Comparison of ENCODE assay signal across 15 cellular contexts in the genomic region with DNA sequence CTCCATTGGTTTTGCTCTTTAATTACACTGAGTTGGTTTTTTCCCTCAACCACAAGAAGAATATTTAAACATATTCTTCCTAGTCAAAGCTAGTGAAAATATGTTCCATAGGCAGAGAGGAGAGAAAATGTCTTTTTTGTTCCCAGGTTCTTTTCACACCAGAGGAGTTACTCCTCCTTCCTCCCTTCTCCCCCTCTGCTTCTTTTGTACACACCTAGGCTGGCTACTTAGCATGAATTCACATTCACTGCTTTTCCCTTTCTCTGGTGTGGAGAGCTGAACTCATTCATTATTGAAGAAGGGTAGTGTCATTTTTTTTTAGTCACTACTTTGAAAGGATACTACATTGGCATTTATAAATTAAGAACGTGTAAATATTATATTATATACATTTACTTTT. TPM values are rescaled to one million over a fixed set of nuclear protein-coding genes. Genes with fewer than 3 reads are reported as not detected.
DNase-seq lines count a peak whose midpoint lies in the region; ATAC-seq and TF ChIP-seq lines count a peak whose summit lies in the region.
"Had no signal": no experiment of that assay in that cellular context is flagged by ENCODE, and none has a peak within 500 bp of the region (broad histone marks: within the 10 kb centered on the region; RNA-seq: fewer than 3 reads in every experiment).

No MANE protein-coding gene starts in this region.

- no peak overlapping the region for H2AK5ac ChIP-seq in neuronal stem cell (ENCODE audit: low read depth, low read length)

- no peak overlapping the region for H4K8ac ChIP-seq in neuronal stem cell (ENCODE audit: low read depth, low read length)

- no peak overlapping the region for H3K4me3 Mint-ChIP-seq in WTC11
- H3K4me3 Mint-ChIP-seq: CD4-positive, alpha-beta memory T cell had no signal

- WGBS in neuronal stem cell (ENCODE audit: extremely low coverage in 2 of 2, insufficient read length in 2 of 2, insufficient replicate concordance in 1 of 2), 2 donors, result no CpG with 5 or more reads among the region's 1 CpG

- H3K4me3 ChIP-seq in HUES48 (ENCODE audit: low read depth, low read length) (no peak overlapping the region), neuronal stem cell (ENCODE audit: low read length in 2 of 2) (no peak overlapping the region)
- H3K4me3 ChIP-seq: A549, HAP-1 had no signal

- peaks cover 50% of the 10 kb centered on the region for H3K4me1 Mint-ChIP-seq in WTC11
- H3K4me1 Mint-ChIP-seq: CD4-positive, alpha-beta memory T cell had no signal

- H3K23ac ChIP-seq in neuronal stem cell (ENCODE audit: low read depth, low read length, poor library complexity), result no peak overlapping the region

- H3K9ac ChIP-seq in HUES48 (ENCODE audit: low read depth, low read length) (no peak overlapping the region), neuronal stem cell (ENCODE audit: low read depth, low read length, poor library complexity) (no peak overlapping the region)

- peaks cover 55% of the 10 kb centered on the region for H3K4me1 ChIP-seq in HUES48 (ENCODE audit: control insufficient read depth, insufficient read depth, low read length)
- H3K4me1 ChIP-seq in neuronal stem cell (ENCODE audit: control insufficient read depth in 2 of 2, insufficient read depth in 1 of 2, low read depth in 1 of 2, low read length in 2 of 2), result peaks cover under 1 to 4% of the 10 kb centered on the region in 2 donors
- H3K4me1 ChIP-seq: BE2C, HAP-1 had no signal

- CTCF ChIA-PET in WTC11 (lab: Charles Lee), result no interaction called here

- no peaks in the 10 kb centered on the region for H3K27me3 ChIP-seq in HUES48 (ENCODE audit: control insufficient read depth, insufficient read depth, low read length)
- no peaks in the 10 kb centered on the region for H3K27me3 ChIP-seq in neuronal stem cell (ENCODE audit: control insufficient read depth in 3 of 3, insufficient read depth in 3 of 3, low read depth in 1 of 3, low read length in 3 of 3)
- H3K27me3 ChIP-seq: BE2C had no signal

- H4K91ac ChIP-seq in neuronal stem cell (ENCODE audit: low read depth, low read length, poor library complexity), result no peak overlapping the region

- H3K27ac Mint-ChIP-seq in WTC11, result peak overlapping the region; percentile 81
- H3K27ac Mint-ChIP-seq: CD4-positive, alpha-beta memory T cell had no signal

- H3K9me3 ChIP-seq in HUES48 (ENCODE audit: control insufficient read depth, insufficient read depth, low read length) (no peaks in the 10 kb centered on the region), neuronal stem cell (replicated peaks in 1 of 2; ENCODE audit: control insufficient read depth in 2 of 2, insufficient read depth in 1 of 2, low read depth in 1 of 2, low read length in 2 of 2) (no peaks in the 10 kb centered on the region)
- H3K9me3 ChIP-seq: A549, BE2C, HAP-1 had no signal

- H3K36me3 ChIP-seq in HUES48 (ENCODE audit: control insufficient read depth, insufficient read depth, low read length), result no peaks in the 10 kb centered on the region
- H3K36me3 ChIP-seq in neuronal stem cell (replicated peaks in 1 of 2; ENCODE audit: control insufficient read depth in 2 of 2, insufficient read depth in 2 of 2, low read length in 2 of 2), result no peaks in the 10 kb centered on the region
- H3K36me3 ChIP-seq: BE2C, HAP-1 had no signal

- TF ChIP-seq CTCF in WTC11 (IDR thresholded peaks at IDR 0.05), result no peak
- no peak for TF ChIP-seq CTCF in GM10266 (IDR thresholded peaks at IDR 0.05; ENCODE audit: control insufficient read depth, insufficient read depth, low read depth, missing control alignments)

- H3K79me1 ChIP-seq in neuronal stem cell (ENCODE audit: low read depth, low read length), result no peaks in the 10 kb centered on the region

- DNase-seq in WTC11 (ENCODE audit: low spot score) (no peak), iPS DF 19.7 (ENCODE audit: low read depth, low spot score) (peak; percentile 15), neuronal stem cell (ENCODE audit: low spot score) (no peak), head of caudate nucleus (no peak), GM10266 (ENCODE audit: extremely low spot score) (no peak)
- DNase-seq: BE2C; CD4-positive, alpha-beta memory T cell; DMS153; DND-41; GDM1 had no signal

- H3K9me3 Mint-ChIP-seq in WTC11, result no peaks in the 10 kb centered on the region

- H3K27me3 Mint-ChIP-seq in WTC11 (ENCODE audit: low read depth), result no peaks in the 10 kb centered on the region

- no peak overlapping the region for H3K18ac ChIP-seq in neuronal stem cell (ENCODE audit: low read length)

- POLR2A ChIA-PET in WTC11 (lab: Charles Lee), result interaction anchor here (0.6 kb wide), 1 partner anchor 304 kb away, joined by 6 read pairs; no protein-coding TSS in a partner anchor

- H2BK12ac ChIP-seq in neuronal stem cell (ENCODE audit: low read length), result no peak overlapping the region

- H3K4ac ChIP-seq in neuronal stem cell (ENCODE audit: low read length), result no peak overlapping the region

- H3K14ac ChIP-seq in neuronal stem cell (ENCODE audit: low read length), result no peak overlapping the region

- H3K27ac ChIP-seq in HUES48 (ENCODE audit: low read depth, low read length) (peak overlapping the region; percentile 58), neuronal stem cell (replicated peaks; ENCODE audit: low read length) (no peak overlapping the region)
- H3K27ac ChIP-seq: A549, C4-2B had no signal

- intact Hi-C loops in head of caudate nucleus (cut with DNase I), result no loop called here

- no peak overlapping the region for H2BK120ac ChIP-seq in neuronal stem cell (ENCODE audit: low read depth, low read length)

- ATAC-seq in WTC11 (peak; percentile 75), GM18909 (IDR thresholded peaks at IDR 0.05; ENCODE audit: poor library complexity, unreplicated experiment) (no peak)
- ATAC-seq: A549 had no signal

- no peak overlapping the region for H2BK15ac ChIP-seq in neuronal stem cell (ENCODE audit: low read length)

- H3K36me3 Mint-ChIP-seq in WTC11, result no peaks in the 10 kb centered on the region
- H3K36me3 Mint-ChIP-seq: CD4-positive, alpha-beta memory T cell had no signal

- no peak overlapping the region for H2BK5ac ChIP-seq in neuronal stem cell (ENCODE audit: low read length)

- H3K4me2 ChIP-seq in neuronal stem cell (ENCODE audit: insufficient read depth, low read length, poor library complexity, severe bottlenecking), result no peak overlapping the region
- H3K4me2 ChIP-seq: A549 had no signal

- peak overlapping the region; percentile 1 for H2AFZ ChIP-seq in neuronal stem cell (ENCODE audit: low read length)

TF ChIP-seq in WTC11, 78 proteins besides CTCF, POLR2A, EP300 and RAD21:
- TF ChIP-seq, protein P1, sequence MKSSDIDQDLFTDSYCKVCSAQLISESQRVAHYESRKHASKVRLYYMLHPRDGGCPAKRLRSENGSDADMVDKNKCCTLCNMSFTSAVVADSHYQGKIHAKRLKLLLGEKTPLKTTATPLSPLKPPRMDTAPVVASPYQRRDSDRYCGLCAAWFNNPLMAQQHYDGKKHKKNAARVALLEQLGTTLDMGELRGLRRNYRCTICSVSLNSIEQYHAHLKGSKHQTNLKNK (CRISPR knock-in tag; IDR thresholded peaks at IDR 0.05), result no peak
- TF ChIP-seq ESRRA (CRISPR knock-in tag; IDR thresholded peaks at IDR 0.05; ENCODE audit: borderline replicate concordance), result no peak
- no peak for TF ChIP-seq RELA (CRISPR knock-in tag; IDR thresholded peaks at IDR 0.05; ENCODE audit: borderline replicate concordance)
- TF ChIP-seq PRRX2 (CRISPR knock-in tag; IDR thresholded peaks at IDR 0.05), result no peak
- no peak for TF ChIP-seq ZNF219 (CRISPR knock-in tag; IDR thresholded peaks at IDR 0.05; ENCODE audit: borderline replicate concordance)

RNA-seq across cellular contexts. Expression of a gene that starts 56.6 kb away (rescaled TPM):
- total RNA-seq in WTC11 (2021), result 543 to 626 TPM (median 606 TPM) in 3 replicates
- 45.3 TPM for polyA plus RNA-seq in neuronal stem cell (2013, experiment 1 of 2)
- 42.0 TPM for polyA plus RNA-seq in neuronal stem cell (2013, experiment 2 of 2)
